In the genomic region with DNA sequence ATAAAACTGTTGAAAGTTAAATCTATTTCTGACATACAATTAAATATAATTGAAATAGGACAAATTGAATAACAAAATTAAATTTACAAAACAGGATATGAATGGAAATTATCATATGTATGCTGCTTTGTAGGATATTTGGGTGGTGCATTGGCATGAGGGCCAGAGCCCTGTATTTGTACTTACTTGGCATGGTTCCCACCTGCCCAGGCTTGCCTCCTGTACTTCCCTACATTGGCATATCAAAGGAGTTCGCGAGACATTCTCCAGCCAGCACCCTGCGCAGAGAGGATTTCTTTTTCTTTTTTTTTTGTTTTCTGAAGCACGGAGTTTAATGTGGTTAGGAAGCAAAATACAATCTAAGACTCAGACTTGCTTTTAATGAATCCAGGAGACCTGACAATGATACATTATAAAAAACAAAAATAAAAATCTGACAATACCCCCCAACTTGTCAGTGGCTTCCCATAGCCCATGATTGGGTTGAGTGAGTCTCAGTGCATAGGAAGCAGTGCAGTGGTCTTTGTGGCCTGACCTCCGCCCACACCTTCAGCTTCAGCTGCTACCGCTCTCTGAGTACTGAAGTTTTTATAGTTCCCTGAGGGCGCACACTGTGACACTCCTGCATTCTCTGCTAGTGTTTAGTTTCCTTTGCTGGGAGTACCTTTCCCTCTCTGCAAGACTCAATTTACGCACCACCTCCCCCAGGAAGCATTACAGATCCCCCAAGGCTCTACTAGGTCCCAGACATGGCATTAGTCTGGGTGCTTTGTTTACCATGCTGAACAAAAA, we compare ENCODE assay signal across 10 cellular contexts.
DNase-seq lines count a peak whose midpoint lies in the region; ATAC-seq, FAIRE-seq and TF ChIP-seq lines count a peak whose summit lies in the region.
"Had no signal": no experiment of that assay in that cellular context is flagged by ENCODE, and none has a peak within 500 bp of the region (broad histone marks: within the 10 kb centered on the region; RNA-seq: fewer than 3 reads in every experiment).

No MANE protein-coding gene starts in this region.

- TF ChIP-seq POLR2A in H54 (IDR thresholded peaks at IDR 0.05; ENCODE audit: low read depth, low read length), result no peak

- H3K27me3 ChIP-seq in CD4-positive, alpha-beta T cell (ENCODE audit: control insufficient read depth, insufficient read depth, low read length), result no peaks in the 10 kb centered on the region

- TF ChIP-seq CTCF in CD4-positive, alpha-beta T cell (IDR thresholded peaks at IDR 0.05), result no peak

- H3K27ac ChIP-seq in CD4-positive, alpha-beta T cell (ENCODE audit: low read depth, low read length), result no peak overlapping the region
- H3K27ac ChIP-seq: 22Rv1 had no signal

- no peak for FAIRE-seq in H54 (lab: Jason Lieb, UNC)

- no peaks in the 10 kb centered on the region for H3K27me3 Mint-ChIP-seq in T-helper 17 cell
- no peaks in the 10 kb centered on the region for H3K27me3 Mint-ChIP-seq in CD4-positive, alpha-beta T cell

- intact Hi-C loops in CD4-positive, alpha-beta T cell (cut with DNase I, micrococcal nuclease), result no loop called here

- POLR2A ChIA-PET in CD4-positive, alpha-beta T cell (lab: Charles Lee), result interaction anchor here (0.6 kb wide), 1 partner anchor 131 kb away, joined by 3 read pairs; no protein-coding TSS in a partner anchor

- H3K36me3 Mint-ChIP-seq in T-helper 17 cell (ENCODE audit: low read depth), result peaks cover 7% of the 10 kb centered on the region
- peaks cover 69% of the 10 kb centered on the region for H3K36me3 Mint-ChIP-seq in CD4-positive, alpha-beta T cell (ENCODE audit: low read depth)

- H3K9me3 ChIP-seq in T-helper 17 cell (ENCODE audit: control insufficient read depth, low read length, poor library complexity, severe bottlenecking), result no peaks in the 10 kb centered on the region
- H3K9me3 ChIP-seq in CD4-positive, alpha-beta T cell (ENCODE audit: control insufficient read depth, low read length), result no peaks in the 10 kb centered on the region

- CTCF ChIA-PET in CD4-positive, alpha-beta T cell (lab: Charles Lee), result no interaction called here

- ATAC-seq in HG02642 (IDR thresholded peaks at IDR 0.05; ENCODE audit: poor library complexity, unreplicated experiment) (peak; percentile 78), T-helper 17 cell (no peak)
- no peak for ATAC-seq in CD4-positive, alpha-beta T cell (ENCODE audit: poor library complexity)
- ATAC-seq: Panc1 had no signal

- H3K4me1 Mint-ChIP-seq in T-helper 17 cell, result peaks cover 21% of the 10 kb centered on the region
- H3K4me1 Mint-ChIP-seq in CD4-positive, alpha-beta T cell (ENCODE audit: low read depth), result peaks cover 25% of the 10 kb centered on the region

- H3K9me3 Mint-ChIP-seq in CD4-positive, alpha-beta T cell, result no peaks in the 10 kb centered on the region

- DNase-seq in NCI-H146 (lab: John Stamatoyannopoulos, UW) (peak; percentile 19), NCI-H146 treated with DMSO at 0.1 percent for 48 hours (lab: John Stamatoyannopoulos, UW; ENCODE audit: unreplicated experiment) (no peak), T-helper 17 cell (no peak), renal cortical epithelial cell (ENCODE audit: low read depth) (peak; percentile 95), NCI-H128 (lab: John Stamatoyannopoulos, UW; ENCODE audit: unreplicated experiment) (no peak), H54 (ENCODE audit: insufficient read length, low spot score) (no peak)
- no peak for DNase-seq in CD4-positive, alpha-beta T cell

- H3K27ac Mint-ChIP-seq in T-helper 17 cell, result peak overlapping the region; percentile 5
- no peak overlapping the region for H3K27ac Mint-ChIP-seq in CD4-positive, alpha-beta T cell

- no peak overlapping the region for H3K4me3 Mint-ChIP-seq in T-helper 17 cell
- no peak overlapping the region for H3K4me3 Mint-ChIP-seq in CD4-positive, alpha-beta T cell

Comparison
In these comparisons a context has a peak if more than half of its experiments do, and no peak if none do; other contexts are left out.
1. DNase-seq: peak in NCI-H146 (single experiment) and renal cortical epithelial cell (single experiment); none in NCI-H146 treated with DMSO at 0.1 percent for 48 hours (single experiment), T-helper 17 cell (0 of 3), NCI-H128 (single experiment), CD4-positive, alpha-beta T cell (0 of 10) and H54 (single experiment).